In the genomic region with DNA sequence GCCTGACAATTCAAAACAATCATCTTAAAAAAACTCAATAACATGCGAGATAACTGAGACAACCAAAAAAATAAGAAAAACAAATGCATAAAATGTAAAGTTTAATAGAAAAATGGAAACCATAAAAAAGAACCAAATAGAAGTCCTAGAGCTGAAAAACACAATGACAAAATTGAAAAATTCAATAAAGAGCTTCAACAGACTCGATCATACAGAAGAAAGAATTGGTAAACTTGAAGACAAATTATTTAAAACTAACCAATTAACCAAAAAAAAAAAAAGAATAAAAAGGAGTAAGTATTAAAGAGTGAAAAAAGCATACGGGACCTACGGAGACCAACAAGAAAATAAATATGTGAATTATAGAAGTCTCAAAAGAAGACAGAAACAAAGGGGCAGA, we compare ENCODE assay signal across 16 cellular contexts.
"Had no signal": no experiment of that assay in that cellular context is flagged by ENCODE, and none has a peak within 500 bp of the region (broad histone marks: within the 10 kb centered on the region; RNA-seq: fewer than 3 reads in every experiment).

No MANE protein-coding gene starts in this region.

- H3K27me3 Mint-ChIP-seq: dendritic cell treated with granulocyte-macrophage colony-stimulating factor and Interleukin-4, amounts not matched to agents 40 ng/mL and 50 ng/mL, for 4 days; naive B cell had no signal

- ATAC-seq: heart left ventricle had no signal

- DNase-seq: erythroblast; foreskin melanocyte; heart left ventricle; hippocampal formation; kidney glomerular epithelial cell; mesendoderm; naive B cell; posterior cingulate gyrus; sigmoid colon; stimulated activated CD4-positive, alpha-beta T cell treated with anti-CD3 and anti-CD28 coated beads, Interleukin-12 subunit alpha, Interleukin-12 subunit beta, amount 100 ng/mL, for 4 hours; stimulated activated naive CD4-positive, alpha-beta T cell treated with Interleukin-2 at 50 U/mL for 16 hours had no signal

- H3K27me3 ChIP-seq: heart left ventricle, neutrophil, sigmoid colon had no signal

- H3K4me3 Mint-ChIP-seq: dendritic cell treated with granulocyte-macrophage colony-stimulating factor and Interleukin-4, amounts not matched to agents 40 ng/mL and 50 ng/mL, for 4 days; naive B cell; nephron had no signal

- H3K4me3 ChIP-seq: heart left ventricle, sigmoid colon, skin epidermis had no signal

- H3K27ac Mint-ChIP-seq: dendritic cell treated with granulocyte-macrophage colony-stimulating factor and Interleukin-4, amounts not matched to agents 40 ng/mL and 50 ng/mL, for 4 days; nephron had no signal

- FAIRE-seq: endothelial cell of umbilical vein had no signal

- H3K27ac ChIP-seq: heart left ventricle, neutrophil, sigmoid colon, skin epidermis had no signal

- H3K9me3 ChIP-seq: sigmoid colon had no signal

- H3K36me3 ChIP-seq: heart left ventricle, neutrophil, sigmoid colon had no signal

- H3K4me1 ChIP-seq: heart left ventricle, sigmoid colon had no signal
